10 cellular contexts compared by ENCODE assay signal in the genomic region with DNA sequence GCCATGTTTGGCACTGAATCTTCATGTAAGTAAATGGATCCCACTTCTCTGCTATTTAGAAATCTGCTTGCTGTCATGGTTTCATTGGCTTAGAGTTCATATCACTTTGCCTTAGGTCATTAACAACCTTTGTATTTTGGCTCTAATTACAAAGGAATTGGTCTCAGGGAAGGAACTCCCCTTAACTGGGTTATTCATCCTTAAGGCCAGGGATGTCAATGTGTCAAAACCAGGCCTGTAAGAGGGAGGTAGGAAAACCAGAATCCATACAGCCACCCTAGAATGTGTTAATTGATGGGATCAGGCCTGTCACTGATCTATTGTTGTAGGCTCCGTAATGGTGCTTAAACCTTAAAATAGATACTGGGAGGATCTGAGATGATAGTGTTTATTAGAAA.
DNase-seq lines count a peak whose midpoint lies in the region; ATAC-seq and TF ChIP-seq lines count a peak whose summit lies in the region.
"Had no signal": no experiment of that assay in that cellular context is flagged by ENCODE, and none has a peak within 500 bp of the region (broad histone marks: within the 10 kb centered on the region; RNA-seq: fewer than 3 reads in every experiment).

No MANE protein-coding gene starts in this region.

- no peak overlapping the region for H3K4me3 Mint-ChIP-seq in stimulated activated naive B cell treated with anti-CD40 and anti-IgM and Interleukin-4, amounts not matched to agents 10 μg/mL and 1 μg/mL and 100 μg/mL, for 72 hours
- H3K4me3 Mint-ChIP-seq: naive thymus-derived CD4-positive, alpha-beta T cell had no signal

- H3K27ac ChIP-seq in HCT116 (ENCODE audit: low read depth, low read length): no peak overlapping the region
- peak overlapping the region; percentile 84 to 86 for H3K27ac ChIP-seq in SK-N-SH (ENCODE audit: low read depth in 2 of 2, low read length in 1 of 2)
- H3K27ac ChIP-seq in cardiac muscle cell: peak overlapping the region; percentile 95

- CTCF ChIA-PET in HCT116 (lab: Charles Lee) (no interaction called here), SK-N-SH (lab: Yijun Ruan, JAX) (interaction anchor here (0.7 to 5.5 kb wide), 7 partner anchors 34 to 106 kb away, joined by 3 to 54 read pairs (median 6); no protein-coding TSS in a partner anchor)

- intact Hi-C loops in HCT116 (cut with micrococcal nuclease): no loop called here
- intact Hi-C loops in left colon (cut with DNase I, micrococcal nuclease): no loop called here

- TF ChIP-seq POLR2A in HCT116 (IDR thresholded peaks at IDR 0.05; ENCODE audit: borderline replicate concordance, extremely low read depth, insufficient read depth, insufficient read length): no peak

- H3K4me1 Mint-ChIP-seq in stimulated activated naive B cell treated with anti-CD40 and anti-IgM and Interleukin-4, amounts not matched to agents 10 μg/mL and 1 μg/mL and 100 μg/mL, for 72 hours: peaks cover 7 to 12% of the 10 kb centered on the region in 2 donors

- H3K36me3 ChIP-seq in HCT116 (ENCODE audit: control insufficient read depth in 1 of 2, insufficient read depth in 2 of 2, low read length in 2 of 2) (no peaks in the 10 kb centered on the region), SK-N-SH (replicated peaks in 1 of 2; ENCODE audit: control insufficient read depth in 1 of 2, insufficient read depth in 2 of 2, low read length in 1 of 2) (no peaks in the 10 kb centered on the region), cardiac muscle cell (no peaks in the 10 kb centered on the region)

- no peak for DNase-seq in HCT116 (ENCODE audit: low read depth, low spot score)
- no peak for DNase-seq in SK-N-SH
- DNase-seq in cardiac muscle cell (ENCODE audit: low read depth in 1 of 2, low spot score in 1 of 2): peak in 1 of 2 donors; percentile 14
- no peak for DNase-seq in skeletal muscle cell (ENCODE audit: low read depth)
- no peak for DNase-seq in left colon
- DNase-seq in HuH-7.5 (ENCODE audit: low spot score): no peak
- no peak for DNase-seq in stimulated activated naive B cell treated with anti-CD40 and anti-IgM and Interleukin-4, amounts not matched to agents 10 μg/mL and 1 μg/mL and 100 μg/mL, for 72 hours
- DNase-seq in stimulated activated CD4-positive, alpha-beta T cell treated with anti-CD3 and anti-CD28 coated beads, Interleukin-4, amount 100 ng/mL, for 24 hours: no peak
- DNase-seq: naive thymus-derived CD4-positive, alpha-beta T cell; T-helper 2 cell had no signal

- RAD21 ChIA-PET in HCT116 (lab: Charles Lee; ENCODE audit: low non-redundant PET in 1 of 2, low total read pairs in 2 of 2, uncharacterized antibody in 2 of 2, unreplicated experiment in 2 of 2): no interaction called here

- peaks cover 8 to 29% of the 10 kb centered on the region in 2 experiments for H3K4me1 ChIP-seq in HCT116 (ENCODE audit: control insufficient read depth in 1 of 2, insufficient read depth in 2 of 2, low read length in 2 of 2)
- peaks cover 4 to 38% of the 10 kb centered on the region in 2 experiments; a peak in 3 of 4 replicates for H3K4me1 ChIP-seq in SK-N-SH (ENCODE audit: control insufficient read depth in 1 of 2, insufficient read depth in 2 of 2, low read depth in 1 of 2, low read length in 1 of 2)
- peaks cover 69% of the 10 kb centered on the region for H3K4me1 ChIP-seq in cardiac muscle cell (ENCODE audit: low read depth)

- H2AFZ ChIP-seq in HCT116 (ENCODE audit: low read depth, low read length, poor library complexity, severe bottlenecking) (no peak overlapping the region), SK-N-SH (ENCODE audit: low read depth) (peak overlapping the region; percentile 73)

- TSS peak; percentile 53 for BruUV-seq in HCT116 (replicated peaks; lab: Mats Ljungman, UMichigan)

- H3K9ac ChIP-seq in HCT116 (ENCODE audit: low read length): peak overlapping the region; percentile 43
- peak overlapping the region; percentile 68 for H3K9ac ChIP-seq in SK-N-SH

- H3K27me3 ChIP-seq in HCT116 (ENCODE audit: insufficient read depth, low read length) (no peaks in the 10 kb centered on the region), SK-N-SH (ENCODE audit: insufficient read depth) (no peaks in the 10 kb centered on the region), cardiac muscle cell (no peaks in the 10 kb centered on the region)

- POLR2A ChIA-PET in HCT116 (lab: Charles Lee) (no interaction called here), SK-N-SH (lab: Yijun Ruan, JAX) (interaction anchor here (0.7 kb wide), 2 partner anchors 21 to 90 kb away, joined by 3 read pairs; no protein-coding TSS in a partner anchor)

- H3K9me2 ChIP-seq in HCT116 (ENCODE audit: insufficient read depth) (no peaks in the 10 kb centered on the region), SK-N-SH (no peaks in the 10 kb centered on the region; the same call in 1 of the 2 replicates)

- no peaks in the 10 kb centered on the region for H3K36me3 Mint-ChIP-seq in stimulated activated naive B cell treated with anti-CD40 and anti-IgM and Interleukin-4, amounts not matched to agents 10 μg/mL and 1 μg/mL and 100 μg/mL, for 72 hours
- H3K36me3 Mint-ChIP-seq: naive thymus-derived CD4-positive, alpha-beta T cell had no signal

- TF ChIP-seq CTCF in HCT116 (IDR thresholded peaks at IDR 0.05 in 2 of 3, conservative IDR thresholded peaks at IDR 0.05 in 1 of 3; ENCODE audit: borderline replicate concordance in 1 of 3, insufficient read depth in 1 of 3, low read depth in 2 of 3, low read length in 2 of 3): no peak
- TF ChIP-seq CTCF in SK-N-SH (IDR thresholded peaks at IDR 0.05): no peak
- TF ChIP-seq CTCF in cardiac muscle cell (IDR thresholded peaks at IDR 0.05; ENCODE audit: low read depth, low read length): no peak

- ATAC-seq in HCT116: peak; percentile 18
- ATAC-seq in left colon: no peak
- ATAC-seq in stimulated activated naive B cell treated with anti-CD40 and anti-IgM and Interleukin-4, amounts not matched to agents 10 μg/mL and 1 μg/mL and 100 μg/mL, for 72 hours (replicated peaks): no peak
- ATAC-seq: naive thymus-derived CD4-positive, alpha-beta T cell had no signal

- TF ChIP-seq EP300 in SK-N-SH (IDR thresholded peaks at IDR 0.05; ENCODE audit: borderline replicate concordance in 1 of 2, low read depth in 1 of 2, low read length in 1 of 2): no peak

- H3K27ac Mint-ChIP-seq in stimulated activated naive B cell treated with anti-CD40 and anti-IgM and Interleukin-4, amounts not matched to agents 10 μg/mL and 1 μg/mL and 100 μg/mL, for 72 hours: no peak overlapping the region
- H3K27ac Mint-ChIP-seq: naive thymus-derived CD4-positive, alpha-beta T cell had no signal

- 9% methylated on average over 1 of the region's 1 CpG for WGBS in SK-N-SH (ENCODE audit: low lambda C conversion rate)

- H4K20me1 ChIP-seq in HCT116 (ENCODE audit: insufficient read depth): no peaks in the 10 kb centered on the region
- H4K20me1 ChIP-seq in SK-N-SH (ENCODE audit: insufficient read depth): no peaks in the 10 kb centered on the region

- H3K9me3 ChIP-seq in HCT116 (ENCODE audit: control insufficient read depth in 1 of 2, insufficient read depth in 1 of 2, low read depth in 1 of 2, low read length in 2 of 2) (no peaks in the 10 kb centered on the region), SK-N-SH (no peaks in the 10 kb centered on the region), cardiac muscle cell (ENCODE audit: low read depth) (no peaks in the 10 kb centered on the region)

- H3K79me2 ChIP-seq in HCT116 (ENCODE audit: insufficient read depth, low read length) (no peaks in the 10 kb centered on the region), SK-N-SH (ENCODE audit: insufficient read depth) (peaks cover 35% of the 10 kb centered on the region)

- H3K27me3 Mint-ChIP-seq in stimulated activated naive B cell treated with anti-CD40 and anti-IgM and Interleukin-4, amounts not matched to agents 10 μg/mL and 1 μg/mL and 100 μg/mL, for 72 hours: no peaks in the 10 kb centered on the region

- H3K9me3 Mint-ChIP-seq in stimulated activated naive B cell treated with anti-CD40 and anti-IgM and Interleukin-4, amounts not matched to agents 10 μg/mL and 1 μg/mL and 100 μg/mL, for 72 hours: no peaks in the 10 kb centered on the region

- H3K4me3 ChIP-seq in HCT116 (replicated peaks in 1 of 2; ENCODE audit: low read depth in 1 of 2, low read length in 2 of 2) (peak overlapping the region; percentile 22 to 46; a peak in 3 of 4 replicates), SK-N-SH (ENCODE audit: low read depth in 2 of 2, low read length in 1 of 2) (peak overlapping the region; percentile 48 to 53), cardiac muscle cell (peak overlapping the region; percentile 35), skeletal muscle cell (ENCODE audit: low read depth, low read length) (peak overlapping the region; percentile 39)

- peaks cover 4% of the 10 kb centered on the region for H3F3A ChIP-seq in SK-N-SH (replicated peaks; ENCODE audit: insufficient read depth)

- TF ChIP-seq RAD21 in HCT116 (IDR thresholded peaks at IDR 0.05; ENCODE audit: low read depth) (no peak), SK-N-SH (IDR thresholded peaks at IDR 0.05; ENCODE audit: low read length) (no peak; the same call in 1 of the 2 replicates)

- H3K4me2 ChIP-seq in HCT116 (ENCODE audit: low read length): peak overlapping the region; percentile 71
- H3K4me2 ChIP-seq in SK-N-SH: peak overlapping the region; percentile 80

TF ChIP-seq in HCT116, 20 proteins besides CTCF, POLR2A, EP300 and RAD21 (continues in another document):
- TF ChIP-seq CEBPB (IDR thresholded peaks at IDR 0.05; ENCODE audit: low read depth) (no peak), YY1 (IDR thresholded peaks at IDR 0.05; ENCODE audit: extremely low read depth, insufficient replicate concordance, low read depth, low read length) (no peak), SIN3A (IDR thresholded peaks at IDR 0.05; ENCODE audit: low read depth) (no peak), EZH2phosphoT487 (IDR thresholded peaks at IDR 0.05; ENCODE audit: borderline replicate concordance) (no peak), POLR2AphosphoS5 (IDR thresholded peaks at IDR 0.05; ENCODE audit: low read depth, low read length) (no peak)

TF ChIP-seq in SK-N-SH, 30 proteins besides CTCF, POLR2A, EP300 and RAD21:
- 0 out of 2 replicates have a peak, but pooled peaks have one; percentile 5 for TF ChIP-seq GATA2 (CRISPR knock-in tag; IDR thresholded peaks at IDR 0.05)
- TF ChIP-seq, protein P1, sequence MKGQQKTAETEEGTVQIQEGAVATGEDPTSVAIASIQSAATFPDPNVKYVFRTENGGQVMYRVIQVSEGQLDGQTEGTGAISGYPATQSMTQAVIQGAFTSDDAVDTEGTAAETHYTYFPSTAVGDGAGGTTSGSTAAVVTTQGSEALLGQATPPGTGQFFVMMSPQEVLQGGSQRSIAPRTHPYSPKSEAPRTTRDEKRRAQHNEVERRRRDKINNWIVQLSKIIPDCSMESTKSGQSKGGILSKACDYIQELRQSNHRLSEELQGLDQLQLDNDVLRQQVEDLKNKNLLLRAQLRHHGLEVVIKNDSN (IDR thresholded peaks at IDR 0.05; ENCODE audit: borderline replicate concordance, low read depth): no peak
- no peak for TF ChIP-seq FOXJ3 (CRISPR knock-in tag; IDR thresholded peaks at IDR 0.05)
